Comparison of ENCODE assay signal across 9 cellular contexts in the genomic region with DNA sequence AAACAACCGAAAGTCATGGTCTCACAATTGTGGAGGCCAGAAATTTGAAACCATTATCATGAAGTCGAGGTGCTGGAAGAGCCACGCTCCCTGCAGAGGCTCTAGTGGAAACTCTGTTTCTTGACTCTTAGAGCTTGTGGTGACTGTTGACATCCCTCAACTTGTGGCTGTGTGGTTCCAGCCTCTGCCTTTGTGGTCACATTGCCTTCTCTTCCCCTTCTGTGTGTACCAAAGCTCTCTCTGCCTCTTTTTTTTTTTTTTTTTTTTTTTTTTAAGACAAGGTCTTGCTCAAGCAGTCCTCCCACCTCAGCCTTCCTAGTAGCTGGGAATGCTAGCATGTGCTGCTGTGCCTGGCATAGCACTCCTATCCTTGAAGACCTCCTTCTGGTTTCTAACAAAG. TPM values are rescaled to one million over a fixed set of nuclear protein-coding genes. Genes with fewer than 3 reads are reported as not detected.
A peak's percentile ranks its signal among the peaks of the same experiment; 100 is the strongest.
DNase-seq lines count a peak whose midpoint lies in the region; ATAC-seq and TF ChIP-seq lines count a peak whose summit lies in the region.
"Had no signal": no experiment of that assay in that cellular context is flagged by ENCODE, and none has a peak within 500 bp of the region (broad histone marks: within the 10 kb centered on the region; RNA-seq: fewer than 3 reads in every experiment).

No MANE protein-coding gene starts in this region.

- peak overlapping the region; percentile 65 for H3K27ac Mint-ChIP-seq in chondrocyte (ENCODE audit: unreplicated experiment)

- no peak for TF ChIP-seq CTCF in chondrocyte (IDR thresholded peaks at IDR 0.05)

- H3K4me1 Mint-ChIP-seq in chondrocyte (ENCODE audit: low read depth): no peaks in the 10 kb centered on the region

- peak; percentile 17 for DNase-seq in activated CD8-positive, alpha-beta memory T cell treated with anti-CD3 and anti-CD28 coated beads, Interleukin-2, amount 50 U/mL, for 4 hours
- DNase-seq in activated CD8-positive, alpha-beta memory T cell treated with anti-CD3 and anti-CD28 coated beads for 24 hours: no peak
- DNase-seq in T-helper 1 cell: peak in 3 of 5 donors; percentile 4 to 72 (median 14)
- no peak for DNase-seq in chondrocyte (ENCODE audit: low spot score)
- peak; percentile 32 for DNase-seq in stimulated activated naive CD8-positive, alpha-beta T cell treated with anti-CD3 and anti-CD28 coated beads, Interleukin-15, Interleukin-2, amounts not matched to agents 100 U/mL and 50 U/mL, for 24 hours
- DNase-seq in A172 (ENCODE audit: low spot score): no peak
- no peak for DNase-seq in NCI-H1092 treated with DMSO at 0.1 percent for 48 hours (lab: John Stamatoyannopoulos, UW)
- no peak for DNase-seq in NCI-H1436 treated with DMSO at 0.1 percent for 48 hours (lab: John Stamatoyannopoulos, UW)
- DNase-seq: T1000 had no signal

- H3K36me3 Mint-ChIP-seq in chondrocyte (ENCODE audit: low read depth): peaks cover 40% of the 10 kb centered on the region

- peak; percentile 72 for ATAC-seq in stimulated activated naive CD8-positive, alpha-beta T cell treated with anti-CD3 and anti-CD28 coated beads, Interleukin-15, Interleukin-2, amounts not matched to agents 100 U/mL and 50 U/mL, for 24 hours

- H3K27me3 Mint-ChIP-seq in chondrocyte (ENCODE audit: low read depth): no peaks in the 10 kb centered on the region

- no peak overlapping the region for H3K4me3 Mint-ChIP-seq in chondrocyte (ENCODE audit: unreplicated experiment)

- no peaks in the 10 kb centered on the region for H3K9me3 Mint-ChIP-seq in chondrocyte (ENCODE audit: low read depth)

RNA-seq across cellular contexts. Expression of gene CRTC3, which starts 48.7 kb away (rescaled TPM):
- 33.8 to 39.7 TPM (median 37.7 TPM) in 3 replicates for total RNA-seq in chondrocyte
- 10.3 and 14.0 TPM in 2 replicates for total RNA-seq in A172 (2014; rRNA removed; shearing (Covaris generic))

Comparison
In these comparisons a context has a peak if more than half of its experiments do, and no peak if none do; other contexts are left out.
1. DNase-seq: peak in activated CD8-positive, alpha-beta memory T cell treated with anti-CD3 and anti-CD28 coated beads, Interleukin-2, amount 50 U/mL, for 4 hours (single experiment), T-helper 1 cell (3 of 5) and stimulated activated naive CD8-positive, alpha-beta T cell treated with anti-CD3 and anti-CD28 coated beads, Interleukin-15, Interleukin-2, amounts not matched to agents 100 U/mL and 50 U/mL, for 24 hours (single experiment); none in activated CD8-positive, alpha-beta memory T cell treated with anti-CD3 and anti-CD28 coated beads for 24 hours (single experiment), chondrocyte (single experiment), A172 (single experiment), NCI-H1092 treated with DMSO at 0.1 percent for 48 hours (single experiment) and NCI-H1436 treated with DMSO at 0.1 percent for 48 hours (single experiment).